ENCODE assay signal across 25 cellular contexts in genomic region chr2:128327180-128327964, GRCh38.
"Had no signal": no experiment of that assay in that cellular context is flagged by ENCODE, and none has a peak within 500 bp of the region (broad histone marks: within the 10 kb centered on the region; RNA-seq: fewer than 3 reads in every experiment).

No MANE protein-coding gene starts in this region.

- H3K27me3 Mint-ChIP-seq: brain had no signal

- H3K27ac Mint-ChIP-seq: activated CD8-positive, alpha-beta memory T cell treated with anti-CD3 and anti-CD28 coated beads, Interleukin-2, amount 10 ng/mL, durations not matched to agents 7 days and 5 days; activated naive CD8-positive, alpha-beta T cell treated with anti-CD3 and anti-CD28 coated beads for 36 hours; activated T-cell treated with anti-CD3 and anti-CD28 coated beads, Interleukin-2, amount 50 U/mL, for 24 hours; immature natural killer cell; T-cell had no signal

- H3K27me3 ChIP-seq: transverse colon had no signal

- H3K4me3 ChIP-seq: skin epidermis, transverse colon had no signal

- DNase-seq: activated CD4-positive, alpha-beta T cell treated with anti-CD3 and anti-CD28 coated beads for 1 hour; activated CD4-positive, alpha-beta T cell treated with anti-CD3 and anti-CD28 coated beads, Interleukin-2, amount 50 U/mL, for 48 hours; activated CD8-positive, alpha-beta memory T cell treated with anti-CD3 and anti-CD28 coated beads, Interleukin-2, amount 10 ng/mL, durations not matched to agents 7 days and 5 days; activated gamma-delta T cell; activated naive CD8-positive, alpha-beta T cell treated with anti-CD3 and anti-CD28 coated beads for 36 hours; activated T-cell treated with anti-CD3 and anti-CD28 coated beads, Interleukin-2, amount 50 U/mL, for 24 hours; amygdala; cortex of kidney; effector CD4-positive, alpha-beta T cell; foreskin fibroblast; glutamatergic neuron; immature natural killer cell; left cardiac atrium; stimulated activated CD4-positive, alpha-beta T cell treated with anti-CD3 and anti-CD28 coated beads, Interleukin-15, amount 100 ng/mL, for 24 hours; stimulated activated CD4-positive, alpha-beta T cell treated with anti-CD3 and anti-CD28 coated beads, Interleukin-4, amount 100 ng/mL, for 1 hour; stimulated activated naive CD4-positive, alpha-beta T cell treated with Interleukin-2 at 50 U/mL for 16 hours; substantia nigra; T-cell; T-helper 9 cell; transverse colon had no signal

- ATAC-seq: activated CD8-positive, alpha-beta memory T cell treated with anti-CD3 and anti-CD28 coated beads, Interleukin-2, amount 10 ng/mL, durations not matched to agents 7 days and 5 days; left cardiac atrium; right cardiac atrium; T-cell had no signal

- H3K4me3 Mint-ChIP-seq: activated CD8-positive, alpha-beta memory T cell treated with anti-CD3 and anti-CD28 coated beads, Interleukin-2, amount 10 ng/mL, durations not matched to agents 7 days and 5 days; activated naive CD8-positive, alpha-beta T cell treated with anti-CD3 and anti-CD28 coated beads for 36 hours; activated T-cell treated with anti-CD3 and anti-CD28 coated beads, Interleukin-2, amount 50 U/mL, for 24 hours; brain; central memory CD8-positive, alpha-beta T cell; immature natural killer cell; T-cell had no signal

- H3K36me3 ChIP-seq: transverse colon had no signal

- H3K27ac ChIP-seq: skin epidermis, transverse colon had no signal

- FAIRE-seq: endothelial cell of umbilical vein had no signal
